ENCODE assay signal across 12 cellular contexts in genomic region chr2:27324720-27325119, GRCh38. TPM values are rescaled to one million over a fixed set of nuclear protein-coding genes. Genes with fewer than 3 reads are reported as not detected.
DNase-seq lines count a peak whose midpoint lies in the region; ATAC-seq and TF ChIP-seq lines count a peak whose summit lies in the region.
"Had no signal": no experiment of that assay in that cellular context is flagged by ENCODE, and none has a peak within 500 bp of the region (broad histone marks: within the 10 kb centered on the region; RNA-seq: fewer than 3 reads in every experiment).

No MANE protein-coding gene starts in this region.

- POLR2A ChIA-PET in activated CD4-positive, alpha-beta T cell treated with anti-CD3 and anti-CD28 coated beads, Interleukin-2, amount 10 ng/mL, durations not matched to agents 7 days and 5 days (lab: Charles Lee), result no interaction called here
- POLR2A ChIA-PET in HCT116 (lab: Charles Lee), result interaction anchor here (0.6 kb wide), 1 partner anchor 21 kb away, joined by 3 read pairs; no protein-coding TSS in a partner anchor

- peaks cover 15% of the 10 kb centered on the region for H3K79me2 ChIP-seq in HCT116 (ENCODE audit: insufficient read depth, low read length)

- H3K36me3 ChIP-seq in HCT116 (ENCODE audit: control insufficient read depth in 1 of 2, insufficient read depth in 2 of 2, low read length in 2 of 2) (peaks cover 17 to 21% of the 10 kb centered on the region in 2 experiments; a peak in 3 of 4 replicates), left lung (peaks cover 0 to 40% of the 10 kb centered on the region in 2 donors)

- peaks cover 20 to 35% of the 10 kb centered on the region in 2 experiments for H3K4me1 ChIP-seq in HCT116 (ENCODE audit: control insufficient read depth in 1 of 2, insufficient read depth in 2 of 2, low read length in 2 of 2)
- peaks cover 14 to 33% of the 10 kb centered on the region in 2 donors for H3K4me1 ChIP-seq in left lung

- no peak overlapping the region for H3K4me2 ChIP-seq in HCT116 (ENCODE audit: low read length)

- no peak overlapping the region for H3K4me3 ChIP-seq in HCT116 (replicated peaks in 1 of 2; ENCODE audit: low read depth in 1 of 2, low read length in 2 of 2)
- H3K4me3 ChIP-seq in left lung, result no peak overlapping the region

- H3K4me1 Mint-ChIP-seq in activated CD4-positive, alpha-beta T cell treated with anti-CD3 and anti-CD28 coated beads, Interleukin-2, amount 10 ng/mL, durations not matched to agents 7 days and 5 days, result peaks cover 23% of the 10 kb centered on the region
- H3K4me1 Mint-ChIP-seq in activated T-helper 17 cell treated with anti-CD3 and anti-CD28 coated beads, Interleukin-2, amount 50 U/mL, for 72 hours, result peaks cover 19% of the 10 kb centered on the region
- peaks cover 18 to 22% of the 10 kb centered on the region in 2 donors for H3K4me1 Mint-ChIP-seq in natural killer cell treated with Interleukin-12 subunit alpha and Interleukin-12 subunit beta and Interleukin-15 and Interleukin-18, amount 100 ng/mL, for 72 hours (ENCODE audit: low read depth in 2 of 2)

- no peak for TF ChIP-seq POLR2A in HCT116 (IDR thresholded peaks at IDR 0.05; ENCODE audit: borderline replicate concordance, extremely low read depth, insufficient read depth, insufficient read length)

- no peaks in the 10 kb centered on the region for H3K9me3 ChIP-seq in HCT116 (ENCODE audit: control insufficient read depth in 1 of 2, insufficient read depth in 1 of 2, low read depth in 1 of 2, low read length in 2 of 2)
- no peaks in the 10 kb centered on the region for H3K9me3 ChIP-seq in left lung

- intact Hi-C loops in HCT116 (cut with micrococcal nuclease), result loop anchor here (5.0 kb wide), 2 partner anchors 48 to 62 kb away; partner anchors contain the start of genes EIF2B4, SLC30A3 and SNX17
- intact Hi-C loops in left lung (cut with DNase I), result no loop called here

- no peaks in the 10 kb centered on the region for H3K9me2 ChIP-seq in HCT116 (ENCODE audit: insufficient read depth)

- H3K9ac ChIP-seq in HCT116 (ENCODE audit: low read length), result no peak overlapping the region

- peak overlapping the region; percentile 38 for H3K4me3 Mint-ChIP-seq in activated CD4-positive, alpha-beta T cell treated with anti-CD3 and anti-CD28 coated beads, Interleukin-2, amount 10 ng/mL, durations not matched to agents 7 days and 5 days
- peak overlapping the region; percentile 97 for H3K4me3 Mint-ChIP-seq in activated T-helper 17 cell treated with anti-CD3 and anti-CD28 coated beads, Interleukin-2, amount 50 U/mL, for 72 hours
- H3K4me3 Mint-ChIP-seq in natural killer cell treated with Interleukin-12 subunit alpha and Interleukin-12 subunit beta and Interleukin-15 and Interleukin-18, amount 100 ng/mL, for 72 hours, result peak overlapping the region; percentile 98

- no peak for DNase-seq in activated CD4-positive, alpha-beta T cell treated with anti-CD3 and anti-CD28 coated beads, Interleukin-2, amount 10 ng/mL, durations not matched to agents 7 days and 5 days
- no peak for DNase-seq in activated CD4-positive, alpha-beta T cell treated with anti-CD3 and anti-CD28 coated beads for 4 hours
- DNase-seq in HCT116 (ENCODE audit: low read depth, low spot score) (no peak), middle frontal gyrus (ENCODE audit: extremely low spot score, low spot score) (no peak), NCI-H748 (lab: John Stamatoyannopoulos, UW; ENCODE audit: unreplicated experiment) (no peak), left lung (no peak)
- DNase-seq in natural killer cell treated with Interleukin-12 subunit alpha and Interleukin-12 subunit beta and Interleukin-15 and Interleukin-18, amount 100 ng/mL, for 72 hours (ENCODE audit: low spot score), result no peak
- DNase-seq: ACHN; activated CD4-positive, CD25-positive, alpha-beta regulatory T cell; activated effector memory CD4-positive, alpha-beta T cell treated with Interleukin-2 at 50 U/mL for 16 hours; H7 had no signal

- H4K20me1 ChIP-seq in HCT116 (ENCODE audit: insufficient read depth), result no peaks in the 10 kb centered on the region

- no peak for TF ChIP-seq CTCF in HCT116 (IDR thresholded peaks at IDR 0.05 in 2 of 3, conservative IDR thresholded peaks at IDR 0.05 in 1 of 3; ENCODE audit: borderline replicate concordance in 1 of 3, insufficient read depth in 1 of 3, low read depth in 2 of 3, low read length in 2 of 3)
- TF ChIP-seq CTCF in left lung (IDR thresholded peaks at IDR 0.05), result no peak

- ATAC-seq in HCT116, result no peak
- ATAC-seq in activated T-helper 17 cell treated with anti-CD3 and anti-CD28 coated beads, Interleukin-2, amount 50 U/mL, for 72 hours (replicated peaks), result no peak
- no peak for ATAC-seq in natural killer cell treated with Interleukin-12 subunit alpha and Interleukin-12 subunit beta and Interleukin-15 and Interleukin-18, amount 100 ng/mL, for 72 hours
- ATAC-seq in left lung, result no peak

- peaks cover 32% of the 10 kb centered on the region for H3K36me3 Mint-ChIP-seq in activated CD4-positive, alpha-beta T cell treated with anti-CD3 and anti-CD28 coated beads, Interleukin-2, amount 10 ng/mL, durations not matched to agents 7 days and 5 days (ENCODE audit: low read depth)
- peaks cover 49% of the 10 kb centered on the region for H3K36me3 Mint-ChIP-seq in activated T-helper 17 cell treated with anti-CD3 and anti-CD28 coated beads, Interleukin-2, amount 50 U/mL, for 72 hours (ENCODE audit: low read depth)
- peaks cover 14% of the 10 kb centered on the region for H3K36me3 Mint-ChIP-seq in natural killer cell treated with Interleukin-12 subunit alpha and Interleukin-12 subunit beta and Interleukin-15 and Interleukin-18, amount 100 ng/mL, for 72 hours

- CTCF ChIA-PET in activated CD4-positive, alpha-beta T cell treated with anti-CD3 and anti-CD28 coated beads, Interleukin-2, amount 10 ng/mL, durations not matched to agents 7 days and 5 days (lab: Charles Lee), result interaction anchor here (0.6 to 1.5 kb wide), 4 partner anchors 21 to 359 kb away, joined by 3 to 4 read pairs (median 3); no protein-coding TSS in a partner anchor
- CTCF ChIA-PET in HCT116 (lab: Charles Lee), result no interaction called here

- RAD21 ChIA-PET in HCT116 (lab: Charles Lee; ENCODE audit: low non-redundant PET in 1 of 2, low total read pairs in 2 of 2, uncharacterized antibody in 2 of 2, unreplicated experiment in 2 of 2), result no interaction called here

- no peaks in the 10 kb centered on the region for H3K27me3 Mint-ChIP-seq in activated CD4-positive, alpha-beta T cell treated with anti-CD3 and anti-CD28 coated beads, Interleukin-2, amount 10 ng/mL, durations not matched to agents 7 days and 5 days
- H3K27me3 Mint-ChIP-seq in activated T-helper 17 cell treated with anti-CD3 and anti-CD28 coated beads, Interleukin-2, amount 50 U/mL, for 72 hours, result no peaks in the 10 kb centered on the region
- H3K27me3 Mint-ChIP-seq in natural killer cell treated with Interleukin-12 subunit alpha and Interleukin-12 subunit beta and Interleukin-15 and Interleukin-18, amount 100 ng/mL, for 72 hours, result no peaks in the 10 kb centered on the region

- BruUV-seq in HCT116 (replicated peaks; lab: Mats Ljungman, UMichigan), result no TSS peak

- no peak overlapping the region for H3K27ac Mint-ChIP-seq in activated CD4-positive, alpha-beta T cell treated with anti-CD3 and anti-CD28 coated beads, Interleukin-2, amount 10 ng/mL, durations not matched to agents 7 days and 5 days
- peak overlapping the region; percentile 98 for H3K27ac Mint-ChIP-seq in activated T-helper 17 cell treated with anti-CD3 and anti-CD28 coated beads, Interleukin-2, amount 50 U/mL, for 72 hours
- H3K27ac Mint-ChIP-seq in natural killer cell treated with Interleukin-12 subunit alpha and Interleukin-12 subunit beta and Interleukin-15 and Interleukin-18, amount 100 ng/mL, for 72 hours, result peak overlapping the region; percentile 91 to 98

- H3K9me3 Mint-ChIP-seq in activated CD4-positive, alpha-beta T cell treated with anti-CD3 and anti-CD28 coated beads, Interleukin-2, amount 10 ng/mL, durations not matched to agents 7 days and 5 days, result no peaks in the 10 kb centered on the region
- no peaks in the 10 kb centered on the region for H3K9me3 Mint-ChIP-seq in activated T-helper 17 cell treated with anti-CD3 and anti-CD28 coated beads, Interleukin-2, amount 50 U/mL, for 72 hours
- no peaks in the 10 kb centered on the region for H3K9me3 Mint-ChIP-seq in natural killer cell treated with Interleukin-12 subunit alpha and Interleukin-12 subunit beta and Interleukin-15 and Interleukin-18, amount 100 ng/mL, for 72 hours

- H3K27me3 ChIP-seq in HCT116 (ENCODE audit: insufficient read depth, low read length) (no peaks in the 10 kb centered on the region), left lung (no peaks in the 10 kb centered on the region)

- no peak for TF ChIP-seq RAD21 in HCT116 (IDR thresholded peaks at IDR 0.05; ENCODE audit: low read depth)

- H3K27ac ChIP-seq in HCT116 (ENCODE audit: low read depth, low read length), result no peak overlapping the region
- no peak overlapping the region for H3K27ac ChIP-seq in left lung

- no peak overlapping the region for H2AFZ ChIP-seq in HCT116 (ENCODE audit: low read depth, low read length, poor library complexity, severe bottlenecking)

RNA-seq across cellular contexts. Expression of gene MPV17, which starts 1.8 kb away (rescaled TPM):
- 10 to 100 TPM; 80.8 to 83.6 TPM for total RNA-seq in activated CD4-positive, alpha-beta T cell treated with anti-CD3 and anti-CD28 coated beads, Interleukin-2, amount 10 ng/mL, durations not matched to agents 7 days and 5 days
- total RNA-seq in HCT116 (2021; ENCODE audit: unreplicated experiment) (55.4 TPM), left lung (100 to 1,000 TPM in 1 of 2 donors, 10 to 100 TPM in 1; 96.4 to 103 TPM)
- 44.2 and 55.5 TPM in 2 replicates for polyA plus RNA-seq in HCT116 (2012)
- 10 to 100 TPM; 77.2 to 89.2 TPM for total RNA-seq in activated T-helper 17 cell treated with anti-CD3 and anti-CD28 coated beads, Interleukin-2, amount 50 U/mL, for 72 hours
- total RNA-seq in natural killer cell treated with Interleukin-12 subunit alpha and Interleukin-12 subunit beta and Interleukin-15 and Interleukin-18, amount 100 ng/mL, for 72 hours, result 10 to 100 TPM; 92.4 to 96.1 TPM

RNA-seq across cellular contexts. Expression of gene UCN, which starts 16.5 kb away (rescaled TPM):
- total RNA-seq in activated CD4-positive, alpha-beta T cell treated with anti-CD3 and anti-CD28 coated beads, Interleukin-2, amount 10 ng/mL, durations not matched to agents 7 days and 5 days, result 1 to 10 TPM; 2.3 to 2.8 TPM
- 8.0 TPM for total RNA-seq in HCT116 (2021; ENCODE audit: unreplicated experiment)
- 4.3 and 5.0 TPM in 2 replicates for polyA plus RNA-seq in HCT116 (2012)
- total RNA-seq in activated T-helper 17 cell treated with anti-CD3 and anti-CD28 coated beads, Interleukin-2, amount 50 U/mL, for 72 hours, result 1 to 10 TPM; 1.7 to 2.4 TPM
- total RNA-seq in natural killer cell treated with Interleukin-12 subunit alpha and Interleukin-12 subunit beta and Interleukin-15 and Interleukin-18, amount 100 ng/mL, for 72 hours, result 1 to 10 TPM; 1.3 TPM
- total RNA-seq in left lung, result 1 to 10 TPM; 1.5 to 2.6 TPM

RNA-seq across cellular contexts. Expression of gene GTF3C2, which starts 31.8 kb away (rescaled TPM):
- 10 to 100 TPM; 54.3 to 59.0 TPM for total RNA-seq in activated CD4-positive, alpha-beta T cell treated with anti-CD3 and anti-CD28 coated beads, Interleukin-2, amount 10 ng/mL, durations not matched to agents 7 days and 5 days
- total RNA-seq in HCT116 (2021; ENCODE audit: unreplicated experiment) (88.2 TPM), left lung (10 to 100 TPM; 45.2 to 54.5 TPM)
- 46.5 and 55.2 TPM in 2 replicates for polyA plus RNA-seq in HCT116 (2012)
- total RNA-seq in activated T-helper 17 cell treated with anti-CD3 and anti-CD28 coated beads, Interleukin-2, amount 50 U/mL, for 72 hours, result 10 to 100 TPM; 67.2 to 85.8 TPM
- 100 to 1,000 TPM in 1 of 2 donors, 10 to 100 TPM in 1; 85.4 to 107 TPM for total RNA-seq in natural killer cell treated with Interleukin-12 subunit alpha and Interleukin-12 subunit beta and Interleukin-15 and Interleukin-18, amount 100 ng/mL, for 72 hours

RNA-seq across cellular contexts. Expression of gene TRIM54, which starts 42.5 kb away (rescaled TPM):
- not detected for total RNA-seq in activated CD4-positive, alpha-beta T cell treated with anti-CD3 and anti-CD28 coated beads, Interleukin-2, amount 10 ng/mL, durations not matched to agents 7 days and 5 days
- total RNA-seq in HCT116 (2021; ENCODE audit: unreplicated experiment) (2.0 TPM), left lung (under 1 TPM in 1 of 2 donors, not detected in 1; 0.17 TPM)
- 1.0 and 1.4 TPM in 2 replicates for polyA plus RNA-seq in HCT116 (2012)
- under 1 TPM in 1 of 2 donors, not detected in 1; 0.13 TPM for total RNA-seq in activated T-helper 17 cell treated with anti-CD3 and anti-CD28 coated beads, Interleukin-2, amount 50 U/mL, for 72 hours
- total RNA-seq in natural killer cell treated with Interleukin-12 subunit alpha and Interleukin-12 subunit beta and Interleukin-15 and Interleukin-18, amount 100 ng/mL, for 72 hours, result under 1 TPM; 0.28 to 0.33 TPM

RNA-seq across cellular contexts. Expression of gene EIF2B4, which starts 45.4 kb away (rescaled TPM):
- total RNA-seq in activated CD4-positive, alpha-beta T cell treated with anti-CD3 and anti-CD28 coated beads, Interleukin-2, amount 10 ng/mL, durations not matched to agents 7 days and 5 days, result 10 to 100 TPM; 40.9 to 42.2 TPM
- 43.8 TPM for total RNA-seq in HCT116 (2021; ENCODE audit: unreplicated experiment)
- 58.0 and 63.5 TPM in 2 replicates for polyA plus RNA-seq in HCT116 (2012)
- total RNA-seq in activated T-helper 17 cell treated with anti-CD3 and anti-CD28 coated beads, Interleukin-2, amount 50 U/mL, for 72 hours, result 10 to 100 TPM; 34.7 to 42.9 TPM
- 10 to 100 TPM; 49.5 to 52.0 TPM for total RNA-seq in natural killer cell treated with Interleukin-12 subunit alpha and Interleukin-12 subunit beta and Interleukin-15 and Interleukin-18, amount 100 ng/mL, for 72 hours
- total RNA-seq in left lung, result 10 to 100 TPM; 30.7 to 36.9 TPM

Comparison
In these comparisons a context has a peak if more than half of its experiments do, and no peak if none do; other contexts are left out.
1. H3K4me3 Mint-ChIP-seq: peak in every context shown above with its lines; median percentile 98 in natural killer cell treated with Interleukin-12 subunit alpha and Interleukin-12 subunit beta and Interleukin-15 and Interleukin-18, amount 100 ng/mL, for 72 hours; 97 in activated T-helper 17 cell treated with anti-CD3 and anti-CD28 coated beads, Interleukin-2, amount 50 U/mL, for 72 hours; 38 in activated CD4-positive, alpha-beta T cell treated with anti-CD3 and anti-CD28 coated beads, Interleukin-2, amount 10 ng/mL, durations not matched to agents 7 days and 5 days.